13 cellular contexts compared by ENCODE assay signal in genomic region chr15:29678504-29679034, GRCh38.
DNase-seq lines count a peak whose midpoint lies in the region; ATAC-seq and TF ChIP-seq lines count a peak whose summit lies in the region.
"Had no signal": no experiment of that assay in that cellular context is flagged by ENCODE, and none has a peak within 500 bp of the region (broad histone marks: within the 10 kb centered on the region; RNA-seq: fewer than 3 reads in every experiment).

No MANE protein-coding gene starts in this region.

- no peak overlapping the region for H3K27ac ChIP-seq in H9 (ENCODE audit: insufficient read length, low read depth, low read length)
- no peak overlapping the region for H3K27ac ChIP-seq in RWPE2 (ENCODE audit: poor library complexity, severe bottlenecking)
- no peak overlapping the region for H3K27ac ChIP-seq in testis
- no peak overlapping the region for H3K27ac ChIP-seq in PC-9
- H3K27ac ChIP-seq: SJCRH30 had no signal

- no peak overlapping the region for H3K4me2 ChIP-seq in H9 (ENCODE audit: insufficient read depth, insufficient read length, low read length)
- no peak overlapping the region for H3K4me2 ChIP-seq in PC-9

- CTCF ChIA-PET in PC-9 (lab: Charles Lee), result no interaction called here

- H3K36me3 Mint-ChIP-seq in H9 (ENCODE audit: insufficient read depth in 1 of 3, low read depth in 3 of 3), result peaks cover 0 to 8% (median 5%) of the 10 kb centered on the region in 3 experiments; a peak in 3 of 7 replicates
- peaks cover 0 to 3% of the 10 kb centered on the region in 2 donors for H3K36me3 Mint-ChIP-seq in stimulated activated naive B cell treated with anti-CD40 and anti-IgM and Interleukin-4, amounts not matched to agents 10 μg/mL and 1 μg/mL and 100 μg/mL, for 72 hours
- H3K36me3 Mint-ChIP-seq: CD4-positive, alpha-beta memory T cell had no signal

- no peak overlapping the region for H3K18ac ChIP-seq in H9 (ENCODE audit: insufficient read length, low read depth, low read length)

- peaks cover 12% of the 10 kb centered on the region for H3K23me2 ChIP-seq in H9 (ENCODE audit: insufficient read length, low read depth, low read length, poor library complexity, severe bottlenecking)

- no peak for TF ChIP-seq POLR2A in testis (IDR thresholded peaks at IDR 0.05)

- H3K23ac ChIP-seq in H9 (ENCODE audit: insufficient read length, low read depth, low read length), result no peak overlapping the region

- H2BK12ac ChIP-seq in H9 (ENCODE audit: insufficient read length, low read depth, low read length), result no peak overlapping the region

- H3T11ph ChIP-seq in H9 (ENCODE audit: low read length), result no peak overlapping the region

- no peak overlapping the region for H2AK5ac ChIP-seq in H9 (ENCODE audit: insufficient read length, low read length)

- no peak overlapping the region for H2BK5ac ChIP-seq in H9 (ENCODE audit: insufficient read length, low read length)

- no peak overlapping the region for H4K8ac ChIP-seq in H9 (replicated peaks; ENCODE audit: insufficient read length, low read depth, low read length)

- H3K14ac ChIP-seq in H9 (ENCODE audit: insufficient read depth, low read length), result no peak overlapping the region

- no CpG with 5 or more reads among the region's 4 CpGs for WGBS in H9 (ENCODE audit: extremely low coverage, insufficient read length, low lambda C conversion rate)
- 89 to 93% methylated on average over 4 of the region's 4 CpGs for WGBS in testis, 2 donors

- H3K79me2 ChIP-seq in H9 (ENCODE audit: insufficient read depth, low read length) (no peaks in the 10 kb centered on the region), PC-9 (ENCODE audit: low read depth) (no peaks in the 10 kb centered on the region)

- H3K4me1 Mint-ChIP-seq in H9, result peaks cover 20 to 26% of the 10 kb centered on the region in 2 experiments
- H3K4me1 Mint-ChIP-seq in stimulated activated naive B cell treated with anti-CD40 and anti-IgM and Interleukin-4, amounts not matched to agents 10 μg/mL and 1 μg/mL and 100 μg/mL, for 72 hours, result no peaks in the 10 kb centered on the region
- H3K4me1 Mint-ChIP-seq: B cell had no signal

- no peak for TF ChIP-seq CTCF in H9 (conservative IDR thresholded peaks at IDR 0.05)
- no peak for TF ChIP-seq CTCF in RWPE2 (IDR thresholded peaks at IDR 0.05; ENCODE audit: poor library complexity, severe bottlenecking)
- TF ChIP-seq CTCF in testis (IDR thresholded peaks at IDR 0.05), result no peak
- TF ChIP-seq CTCF in PC-9 (conservative IDR thresholded peaks at IDR 0.05), result no peak

- peaks cover 0 to 2% of the 10 kb centered on the region in 2 experiments; a peak in 2 of 5 replicates for H3K9me3 Mint-ChIP-seq in H9
- peaks cover 0 to 1% of the 10 kb centered on the region in 2 donors for H3K9me3 Mint-ChIP-seq in stimulated activated naive B cell treated with anti-CD40 and anti-IgM and Interleukin-4, amounts not matched to agents 10 μg/mL and 1 μg/mL and 100 μg/mL, for 72 hours

- no peak overlapping the region for H3K56ac ChIP-seq in H9 (ENCODE audit: insufficient read length, low read depth, low read length)

- intact Hi-C loops in testis (cut with DNase I; ENCODE audit: low total_unique reads) (no loop called here), PC-9 (cut with micrococcal nuclease; ENCODE audit: unreplicated experiment) (no loop called here)

- no peak overlapping the region for H3K4me3 ChIP-seq in RWPE2 (ENCODE audit: severe bottlenecking)
- no peak overlapping the region for H3K4me3 ChIP-seq in testis
- H3K4me3 ChIP-seq in PC-9, result no peak overlapping the region
- H3K4me3 ChIP-seq: SJCRH30 had no signal

- H4K20me1 ChIP-seq in H9 (ENCODE audit: control insufficient read depth, insufficient read depth, insufficient read length) (no peaks in the 10 kb centered on the region), PC-9 (ENCODE audit: insufficient read depth) (no peaks in the 10 kb centered on the region)

- H3K79me1 ChIP-seq in H9 (ENCODE audit: insufficient read depth, low read depth, low read length, poor library complexity, severe bottlenecking), result no peaks in the 10 kb centered on the region

- H3K27ac Mint-ChIP-seq in H9, result peak overlapping the region in 2 of 3 experiments; percentile 48 to 53; a peak in 2 of 7 replicates
- no peak overlapping the region for H3K27ac Mint-ChIP-seq in stimulated activated naive B cell treated with anti-CD40 and anti-IgM and Interleukin-4, amounts not matched to agents 10 μg/mL and 1 μg/mL and 100 μg/mL, for 72 hours
- H3K27ac Mint-ChIP-seq: B cell; CD4-positive, alpha-beta memory T cell had no signal

- no peak overlapping the region for H2BK120ac ChIP-seq in H9 (ENCODE audit: low read depth, low read length, poor library complexity, severe bottlenecking)

- POLR2A ChIA-PET in PC-9 (lab: Charles Lee; ENCODE audit: unreplicated experiment), result no interaction called here

- H3K9ac ChIP-seq in H9 (ENCODE audit: extremely low read depth, insufficient read length, low read length), result no peak overlapping the region

- H3K36me3 ChIP-seq in RWPE2 (ENCODE audit: low read depth), result no peaks in the 10 kb centered on the region
- no peaks in the 10 kb centered on the region for H3K36me3 ChIP-seq in testis (ENCODE audit: low read depth, missing control alignments)
- H3K36me3 ChIP-seq in PC-9 (ENCODE audit: low read depth), result no peaks in the 10 kb centered on the region
- H3K36me3 ChIP-seq: SJCRH30 had no signal

- DNase-seq in H9, result no peak
- DNase-seq in RWPE2 (ENCODE audit: low spot score), result peak; percentile 44
- peak; percentile 71 for DNase-seq in mesenteric fat pad (ENCODE audit: low spot score)
- peak; percentile 8 for DNase-seq in testis
- DNase-seq in PC-9, result no peak
- no peak for DNase-seq in SHP77 treated with DMSO at 0.1 percent for 48 hours (lab: John Stamatoyannopoulos, UW)
- DNase-seq in stimulated activated naive B cell treated with anti-CD40 and anti-IgM and Interleukin-4, amounts not matched to agents 10 μg/mL and 1 μg/mL and 100 μg/mL, for 72 hours, result no peak
- DNase-seq: CD4-positive, alpha-beta memory T cell; GOT3; KG1; NCI-H1048; SJCRH30 had no signal

- no peak overlapping the region for H2BK20ac ChIP-seq in H9 (ENCODE audit: low read depth, low read length, poor library complexity, severe bottlenecking)

- no peaks in the 10 kb centered on the region for H3F3A ChIP-seq in PC-9 (ENCODE audit: insufficient read depth, low read depth)

- no peak overlapping the region for H2BK15ac ChIP-seq in H9 (ENCODE audit: low read depth, low read length)

- peaks cover 7% of the 10 kb centered on the region for H3K27me3 Mint-ChIP-seq in H9 (ENCODE audit: low read depth)
- H3K27me3 Mint-ChIP-seq in stimulated activated naive B cell treated with anti-CD40 and anti-IgM and Interleukin-4, amounts not matched to agents 10 μg/mL and 1 μg/mL and 100 μg/mL, for 72 hours, result peaks cover 29 to 31% of the 10 kb centered on the region in 2 donors

- H2AFZ ChIP-seq in H9 (ENCODE audit: low read length) (no peak overlapping the region), PC-9 (no peak overlapping the region)

- no peak for ATAC-seq in RWPE2 (ENCODE audit: low read depth)
- no peak for ATAC-seq in stimulated activated naive B cell treated with anti-CD40 and anti-IgM and Interleukin-4, amounts not matched to agents 10 μg/mL and 1 μg/mL and 100 μg/mL, for 72 hours (replicated peaks)

- H3K4me1 ChIP-seq in H9 (ENCODE audit: insufficient read depth, low read length) (no peaks in the 10 kb centered on the region; the same call in 1 of the 2 replicates), RWPE2 (ENCODE audit: insufficient read depth, poor library complexity, severe bottlenecking) (no peaks in the 10 kb centered on the region), testis (peaks cover 15% of the 10 kb centered on the region), PC-9 (replicated peaks; ENCODE audit: insufficient read depth) (no peaks in the 10 kb centered on the region)
- H3K4me1 ChIP-seq: SJCRH30 had no signal

- no peak overlapping the region for H3K4me3 Mint-ChIP-seq in H9
- no peak overlapping the region for H3K4me3 Mint-ChIP-seq in stimulated activated naive B cell treated with anti-CD40 and anti-IgM and Interleukin-4, amounts not matched to agents 10 μg/mL and 1 μg/mL and 100 μg/mL, for 72 hours
- H3K4me3 Mint-ChIP-seq: B cell; CD4-positive, alpha-beta memory T cell had no signal

- H3K27me3 ChIP-seq in H9 (ENCODE audit: insufficient read depth, low read length), result no peaks in the 10 kb centered on the region
- H3K27me3 ChIP-seq in RWPE2 (ENCODE audit: insufficient read depth, poor library complexity, severe bottlenecking), result no peaks in the 10 kb centered on the region
- no peaks in the 10 kb centered on the region for H3K27me3 ChIP-seq in testis
- H3K27me3 ChIP-seq in PC-9 (ENCODE audit: insufficient read depth, low read depth), result no peaks in the 10 kb centered on the region
- H3K27me3 ChIP-seq: SJCRH30 had no signal

- H4K5ac ChIP-seq in H9 (ENCODE audit: insufficient read length, low read depth, low read length), result no peak overlapping the region

- H3K9me3 ChIP-seq in H9 (ENCODE audit: control insufficient read depth, low read depth, low read length) (no peaks in the 10 kb centered on the region), RWPE2 (ENCODE audit: severe bottlenecking) (no peaks in the 10 kb centered on the region), testis (no peaks in the 10 kb centered on the region), PC-9 (ENCODE audit: insufficient read depth, low read depth) (no peaks in the 10 kb centered on the region)
- H3K9me3 ChIP-seq: SJCRH30 had no signal

- BruUV-seq in PC-9 (replicated peaks; lab: Mats Ljungman, UMichigan), result no TSS peak

- no peak overlapping the region for H3K4ac ChIP-seq in H9 (ENCODE audit: low read depth, low read length)

- H4K91ac ChIP-seq in H9 (ENCODE audit: insufficient read length, low read depth, low read length), result no peak overlapping the region

- no peaks in the 10 kb centered on the region for H3K9me2 ChIP-seq in PC-9 (ENCODE audit: insufficient read depth)

Comparison
In these comparisons a context has a peak if more than half of its experiments do, and no peak if none do; other contexts are left out.
1. DNase-seq: peak in RWPE2 (single experiment), mesenteric fat pad (single experiment) and testis (single experiment); none in H9 (single experiment), PC-9 (0 of 2), SHP77 treated with DMSO at 0.1 percent for 48 hours (single experiment) and stimulated activated naive B cell treated with anti-CD40 and anti-IgM and Interleukin-4, amounts not matched to agents 10 μg/mL and 1 μg/mL and 100 μg/mL, for 72 hours (single experiment).